Comparison of ENCODE assay signal across 8 cellular contexts in genomic region chr19:10566658-10567410, GRCh38. TPM values are rescaled to one million over a fixed set of nuclear protein-coding genes. Genes with fewer than 3 reads are reported as not detected.
DNase-seq lines count a peak whose midpoint lies in the region; ATAC-seq and TF ChIP-seq lines count a peak whose summit lies in the region.

No MANE protein-coding gene starts in this region.

- ATAC-seq in GM21515 (IDR thresholded peaks at IDR 0.05; ENCODE audit: unreplicated experiment), result no peak
- no peak for ATAC-seq in HG02610 (IDR thresholded peaks at IDR 0.05; ENCODE audit: unreplicated experiment)

- 63% methylated on average over 19 of the region's 19 CpGs for WGBS in mesenchymal stem cell
- WGBS in thymus, result 47% methylated on average over 19 of the region's 19 CpGs

- no peak overlapping the region for H2AFZ ChIP-seq in mesenchymal stem cell (ENCODE audit: low read depth, low read length)

- H2BK120ac ChIP-seq in mesenchymal stem cell (ENCODE audit: low read depth, low read length), result peak overlapping the region; percentile 82

- TF ChIP-seq POLR2A in GM19099 (IDR thresholded peaks at IDR 0.05; ENCODE audit: extremely low read depth, insufficient read length, low read depth), result peak; percentile 43

- H3K4me3 ChIP-seq in adipocyte (ENCODE audit: low read length), result peak overlapping the region; percentile 92
- peak overlapping the region in 1 of 2 experiments; percentile 94 for H3K4me3 ChIP-seq in mesenchymal stem cell (ENCODE audit: insufficient read depth in 1 of 2, low read depth in 1 of 2, low read length in 2 of 2)
- peak overlapping the region; percentile 93 for H3K4me3 ChIP-seq in thymus (ENCODE audit: low read length)

- H4K91ac ChIP-seq in mesenchymal stem cell (ENCODE audit: low read length), result peak overlapping the region; percentile 87

- peak overlapping the region; percentile 85 for H3K9ac ChIP-seq in adipocyte (ENCODE audit: low read length)
- peak overlapping the region; percentile 87 for H3K9ac ChIP-seq in mesenchymal stem cell (ENCODE audit: low read length)

- H3K36me3 ChIP-seq in adipocyte (ENCODE audit: control insufficient read depth, insufficient read depth, low read length, severe bottlenecking) (peaks cover 3% of the 10 kb centered on the region), mesenchymal stem cell (ENCODE audit: control insufficient read depth in 1 of 2, insufficient read depth in 2 of 2, low read depth in 1 of 2, low read length in 2 of 2) (peaks cover 4 to 5% of the 10 kb centered on the region in 2 experiments), thymus (ENCODE audit: control insufficient read depth, insufficient read depth) (peaks cover 17% of the 10 kb centered on the region)

- peak overlapping the region; percentile 65 to 73 for H3K4ac ChIP-seq in mesenchymal stem cell (ENCODE audit: low read depth in 1 of 2, low read length in 2 of 2)

- no peak overlapping the region for H3K23ac ChIP-seq in mesenchymal stem cell (ENCODE audit: low read length in 2 of 2)

- H3K18ac ChIP-seq in mesenchymal stem cell (ENCODE audit: low read depth in 1 of 2, low read length in 2 of 2), result peak overlapping the region; percentile 61 to 81

- peak overlapping the region; percentile 72 for H4K8ac ChIP-seq in mesenchymal stem cell (ENCODE audit: low read length)

- H3K27ac ChIP-seq in mesenchymal stem cell (ENCODE audit: low read length, poor library complexity, severe bottlenecking) (peak overlapping the region; percentile 25), thymus (ENCODE audit: low read depth) (peak overlapping the region; percentile 97)

- H2AK5ac ChIP-seq in mesenchymal stem cell (ENCODE audit: low read length, severe bottlenecking), result peak overlapping the region; percentile 66

- H3K9me3 ChIP-seq in adipocyte (ENCODE audit: control insufficient read depth, low read length), result no peaks in the 10 kb centered on the region
- H3K9me3 ChIP-seq in mesenchymal stem cell (ENCODE audit: control insufficient read depth, low read length), result no peaks in the 10 kb centered on the region
- no peaks in the 10 kb centered on the region for H3K9me3 ChIP-seq in thymus (ENCODE audit: control insufficient read depth)

- H3K79me1 ChIP-seq in mesenchymal stem cell (replicated peaks; ENCODE audit: low read length, poor library complexity, severe bottlenecking), result peaks cover 28% of the 10 kb centered on the region

- H2BK12ac ChIP-seq in mesenchymal stem cell (ENCODE audit: low read length in 2 of 2), result peak overlapping the region; percentile 15 to 95

- H3K27me3 ChIP-seq in adipocyte (replicated peaks; ENCODE audit: control insufficient read depth, insufficient read depth, low read length) (no peaks in the 10 kb centered on the region), mesenchymal stem cell (ENCODE audit: control insufficient read depth in 1 of 2, insufficient read depth in 1 of 2, low read length in 2 of 2) (no peaks in the 10 kb centered on the region), thymus (ENCODE audit: control insufficient read depth, insufficient read depth) (no peaks in the 10 kb centered on the region)

- peaks cover 26% of the 10 kb centered on the region for H3K4me1 ChIP-seq in adipocyte (ENCODE audit: control insufficient read depth, insufficient read depth, low read length)
- peaks cover 23% of the 10 kb centered on the region for H3K4me1 ChIP-seq in mesenchymal stem cell (ENCODE audit: control insufficient read depth, insufficient read depth, low read depth, low read length)
- peaks cover 30% of the 10 kb centered on the region for H3K4me1 ChIP-seq in thymus (ENCODE audit: control insufficient read depth, insufficient read depth, low read length)

- peak overlapping the region; percentile 46 for H2BK5ac ChIP-seq in mesenchymal stem cell (ENCODE audit: low read depth, low read length, poor library complexity, severe bottlenecking)

- H3K14ac ChIP-seq in mesenchymal stem cell (ENCODE audit: low read length in 2 of 2), result peak overlapping the region in 1 of 2 experiments; percentile 58

- peak; percentile 86 for DNase-seq in OCI-M1 (lab: John Stamatoyannopoulos, UW)
- no peak for DNase-seq in adipocyte (ENCODE audit: low read depth)
- peak; percentile 34 for DNase-seq in mesenchymal stem cell
- no peak for DNase-seq in NCI-H1105 (lab: John Stamatoyannopoulos, UW)

- H3K4me2 ChIP-seq in mesenchymal stem cell (ENCODE audit: low read length, poor library complexity, severe bottlenecking), result peak overlapping the region; percentile 7

- H2BK15ac ChIP-seq in mesenchymal stem cell (ENCODE audit: low read depth, poor library complexity, severe bottlenecking), result no peak overlapping the region

RNA-seq across cellular contexts. Expression of gene KRI1, which starts 1.0 kb away (rescaled TPM):
- polyA plus RNA-seq in mesenchymal stem cell (2013, experiment 1 of 2), result 12.8 TPM
- 12.4 TPM for polyA plus RNA-seq in mesenchymal stem cell (2013, experiment 2 of 2)
- 77.5 TPM for polyA plus RNA-seq in thymus

RNA-seq across cellular contexts. Expression of gene CDKN2D, which starts 1.9 kb away (rescaled TPM):
- polyA plus RNA-seq in mesenchymal stem cell (2013, experiment 1 of 2), result 6.9 TPM
- 6.6 TPM for polyA plus RNA-seq in mesenchymal stem cell (2013, experiment 2 of 2)
- 42.3 TPM for polyA plus RNA-seq in thymus

RNA-seq across cellular contexts. Expression of gene AP1M2, which starts 20.3 kb away (rescaled TPM):
- polyA plus RNA-seq in mesenchymal stem cell (2013, experiment 1 of 2), result 1.3 TPM
- polyA plus RNA-seq in mesenchymal stem cell (2013, experiment 2 of 2), result 2.3 TPM
- polyA plus RNA-seq in thymus, result 20.7 TPM

RNA-seq across cellular contexts. Expression of gene ATG4D, which starts 23.1 kb away (rescaled TPM):
- polyA plus RNA-seq in mesenchymal stem cell (2013, experiment 1 of 2), result 15.9 TPM
- 16.0 TPM for polyA plus RNA-seq in mesenchymal stem cell (2013, experiment 2 of 2)
- 54.0 TPM for polyA plus RNA-seq in thymus

RNA-seq across cellular contexts. Expression of gene S1PR5, which starts 49.6 kb away (rescaled TPM):
- 5.2 TPM for polyA plus RNA-seq in mesenchymal stem cell (2013, experiment 1 of 2)
- polyA plus RNA-seq in mesenchymal stem cell (2013, experiment 2 of 2), result 5.2 TPM
- 4.2 TPM for polyA plus RNA-seq in thymus

Comparison
In these comparisons a context has a peak if more than half of its experiments do, and no peak if none do; other contexts are left out.
1. DNase-seq: peak in OCI-M1 (single experiment) and mesenchymal stem cell (single experiment); none in adipocyte (single experiment) and NCI-H1105 (single experiment).